In genomic region chr1:159089184-159089791, GRCh38 we compare ENCODE assay signal across 8 cellular contexts. TPM values are rescaled to one million over a fixed set of nuclear protein-coding genes. Genes with fewer than 3 reads are reported as not detected.
DNase-seq lines count a peak whose midpoint lies in the region; ATAC-seq, FAIRE-seq and TF ChIP-seq lines count a peak whose summit lies in the region.

No MANE protein-coding gene starts in this region.

- H3K27ac Mint-ChIP-seq in Caco-2 (ENCODE audit: unreplicated experiment) = no peak overlapping the region

- H3K27me3 Mint-ChIP-seq in Caco-2 (ENCODE audit: insufficient read depth, unreplicated experiment) = peaks cover 6% of the 10 kb centered on the region

- intact Hi-C loops in Caco-2 (cut with micrococcal nuclease; ENCODE audit: unreplicated experiment) = no loop called here
- intact Hi-C loops in kidney (cut with DNase I) = no loop called here

- no peaks in the 10 kb centered on the region for H3K9me3 Mint-ChIP-seq in Caco-2 (ENCODE audit: unreplicated experiment)

- 92% methylated on average over 4 of the region's 4 CpGs for WGBS in suprapubic skin

- H3K9ac ChIP-seq in kidney (ENCODE audit: low read length in 2 of 2) = no peak overlapping the region

- no peaks in the 10 kb centered on the region for H3K4me1 ChIP-seq in Caco-2
- no peaks in the 10 kb centered on the region for H3K4me1 ChIP-seq in kidney (ENCODE audit: control insufficient read depth in 1 of 2, insufficient read depth in 1 of 2, low read depth in 1 of 2, low read length in 2 of 2)
- peaks cover 4% of the 10 kb centered on the region for H3K4me1 ChIP-seq in suprapubic skin

- TF ChIP-seq EP300 in suprapubic skin (IDR thresholded peaks at IDR 0.05) = no peak

- BruUV-seq in Caco-2 (replicated peaks; lab: Mats Ljungman, UMichigan) = no TSS peak

- TF ChIP-seq CTCF in Caco-2 (IDR thresholded peaks at IDR 0.05; ENCODE audit: insufficient read depth in 1 of 2, low read depth in 1 of 2, low read length in 1 of 2, severe bottlenecking in 1 of 2, unreplicated experiment in 1 of 2) (peak; percentile 54 to 58), GM20000 (IDR thresholded peaks at IDR 0.05; ENCODE audit: extremely low read depth, missing control alignments) (peak; percentile 37), kidney (IDR thresholded peaks at IDR 0.05; ENCODE audit: borderline replicate concordance, extremely low read depth, insufficient read depth) (peak; percentile 25), suprapubic skin (IDR thresholded peaks at IDR 0.05) (peak in 1 of 2 donors; percentile 24)

- H3K4me3 ChIP-seq in Caco-2 (ENCODE audit: low read depth, low read length) (no peak overlapping the region), kidney (ENCODE audit: low read length in 2 of 2) (no peak overlapping the region), suprapubic skin (no peak overlapping the region)

- no peaks in the 10 kb centered on the region for H3K4me1 Mint-ChIP-seq in Caco-2 (ENCODE audit: low read depth, unreplicated experiment)

- POLR2A ChIA-PET in Caco-2 (lab: Charles Lee) = no interaction called here

- no peak for TF ChIP-seq POLR2A in suprapubic skin (IDR thresholded peaks at IDR 0.05)

- no peak overlapping the region for H3K4me3 Mint-ChIP-seq in Caco-2 (ENCODE audit: unreplicated experiment)

- no peak for ATAC-seq in GM18907 (IDR thresholded peaks at IDR 0.05; ENCODE audit: unreplicated experiment)

- no peak for DNase-seq in Caco-2
- DNase-seq in GM20000 (ENCODE audit: low spot score) = peak; percentile 35
- peak; percentile 13 for DNase-seq in SKM-1 (lab: John Stamatoyannopoulos, UW; ENCODE audit: unreplicated experiment)
- DNase-seq in kidney = no peak
- DNase-seq in suprapubic skin (ENCODE audit: low spot score in 2 of 2) = no peak
- no peak for DNase-seq in NCI-H1417 treated with DMSO at 0.1 percent for 48 hours (lab: John Stamatoyannopoulos, UW)
- DNase-seq in NK-92 (lab: John Stamatoyannopoulos, UW; ENCODE audit: unreplicated experiment) = no peak

- no peaks in the 10 kb centered on the region for H3K36me3 Mint-ChIP-seq in Caco-2 (ENCODE audit: insufficient read depth, unreplicated experiment)

- CTCF ChIA-PET in Caco-2 (lab: Charles Lee) = no interaction called here

- H3K27ac ChIP-seq in kidney (ENCODE audit: low read depth in 2 of 2, low read length in 2 of 2) (no peak overlapping the region), suprapubic skin (no peak overlapping the region)

- H3K36me3 ChIP-seq in Caco-2 (ENCODE audit: control insufficient read depth, insufficient read depth, low read length) = no peaks in the 10 kb centered on the region
- no peaks in the 10 kb centered on the region for H3K36me3 ChIP-seq in kidney (ENCODE audit: control insufficient read depth in 1 of 2, insufficient read depth in 2 of 2, low read length in 2 of 2)
- H3K36me3 ChIP-seq in suprapubic skin = no peaks in the 10 kb centered on the region

- FAIRE-seq in kidney (lab: Jason Lieb, UNC) = no peak

- H3K27me3 ChIP-seq in Caco-2 (replicated peaks; ENCODE audit: control insufficient read depth, insufficient read depth, low read length) = no peaks in the 10 kb centered on the region
- no peaks in the 10 kb centered on the region for H3K27me3 ChIP-seq in suprapubic skin

- H3K9me3 ChIP-seq in Caco-2 = no peaks in the 10 kb centered on the region
- H3K9me3 ChIP-seq in kidney (ENCODE audit: control insufficient read depth in 1 of 2, low read length in 2 of 2) = no peaks in the 10 kb centered on the region
- H3K9me3 ChIP-seq in suprapubic skin = no peaks in the 10 kb centered on the region

RNA-seq across cellular contexts. Expression of gene AIM2, which starts 12.7 kb away (rescaled TPM):
- total RNA-seq in Caco-2 (2022) (not detected in 2 replicates), kidney (4.6 TPM), suprapubic skin (not detected)
- polyA plus RNA-seq in kidney (ENCODE audit: insufficient read depth, low read depth, low replicate concordance) = not detected

Comparison
In these comparisons a context has a peak if more than half of its experiments do, and no peak if none do; other contexts are left out.
1. DNase-seq: peak in GM20000 (single experiment) and SKM-1 (single experiment); none in Caco-2 (0 of 2), kidney (single experiment), suprapubic skin (0 of 2), NCI-H1417 treated with DMSO at 0.1 percent for 48 hours (single experiment) and NK-92 (single experiment).